8 cellular contexts compared by ENCODE assay signal in genomic region chr12:49110191-49111155, GRCh38. TPM values are rescaled to one million over a fixed set of nuclear protein-coding genes. Genes with fewer than 3 reads are reported as not detected.
DNase-seq lines count a peak whose midpoint lies in the region; ATAC-seq and TF ChIP-seq lines count a peak whose summit lies in the region.

Gene LMBR1L, minus strand, starts transcription at chr12:49110847. Its CDS starts 292 bp downstream, at chr12:49110555.

- peaks cover 4% of the 10 kb centered on the region; the same call in 1 of the 2 replicates for H3K27me3 ChIP-seq in Karpas-422 (ENCODE audit: low read length)
- H3K27me3 ChIP-seq in esophagus muscularis mucosa = no peaks in the 10 kb centered on the region

- under 1% methylated on average over 58 of the region's 65 CpGs for WGBS in esophagus muscularis mucosa

- TF ChIP-seq POLR2A in esophagus muscularis mucosa (IDR thresholded peaks at IDR 0.05; ENCODE audit: low read depth) = peak; percentile 68

- intact Hi-C loops in esophagus muscularis mucosa (cut with DNase I) = loop anchor here (5.0 kb wide), 2 partner anchors 43 to 127 kb away; partner anchors contain the start of gene RHEBL1

- peak within 1 kb of the TSS; percentile 83 for H3K4me3 ChIP-seq in Karpas-422 (ENCODE audit: low read length)
- peak within 1 kb of the TSS; percentile 74 to 89 (median 80) for H3K4me3 ChIP-seq in esophagus muscularis mucosa

- DNase-seq in Daoy (ENCODE audit: low read depth) (peak; percentile 97), Karpas-422 (peak; percentile 100), RKO (ENCODE audit: low spot score) (peak; percentile 98), activated T-helper 1 cell treated with Interleukin-2 at 50 U/mL for 16 hours (ENCODE audit: low read depth) (peak; percentile 90), esophagus muscularis mucosa (ENCODE audit: extremely low spot score) (peak; percentile 100), myocyte (ENCODE audit: low read depth) (peak; percentile 99)
- DNase-seq in stimulated activated CD8-positive, alpha-beta memory T cell treated with anti-CD3 and anti-CD28 coated beads, Interleukin-7, amount 100 ng/mL, for 48 hours (ENCODE audit: extremely low read depth in 1 of 2, low read depth in 1 of 2) = peak; percentile 84 to 97

- H3K4me1 ChIP-seq in Karpas-422 (ENCODE audit: low read length) (peaks cover 21% of the 10 kb centered on the region), esophagus muscularis mucosa (peaks cover 40 to 52% (median 50%) of the 10 kb centered on the region in 4 donors)

- H3K27ac ChIP-seq in Karpas-422 (ENCODE audit: low read length) = no peak within 1 kb of the TSS
- H3K27ac ChIP-seq in esophagus muscularis mucosa (replicated peaks in 1 of 4) = peak within 1 kb of the TSS; percentile 94 to 99 (median 96)

- no peaks in the 10 kb centered on the region for H3K9me2 ChIP-seq in Karpas-422 (replicated peaks; ENCODE audit: insufficient read depth, low read length)

- no peaks in the 10 kb centered on the region for H3K9me3 ChIP-seq in Karpas-422 (ENCODE audit: low read length)
- no peaks in the 10 kb centered on the region for H3K9me3 ChIP-seq in esophagus muscularis mucosa

- TF ChIP-seq CTCF in esophagus muscularis mucosa (IDR thresholded peaks at IDR 0.05) = peak; percentile 23 to 62 (median 59)

- H3K36me3 ChIP-seq in Karpas-422 (ENCODE audit: insufficient read depth, low read length) = no peaks in the 10 kb centered on the region
- H3K36me3 ChIP-seq in esophagus muscularis mucosa = peaks cover 0 to 17% (median 13%) of the 10 kb centered on the region in 4 donors

- no peak for TF ChIP-seq EP300 in esophagus muscularis mucosa (IDR thresholded peaks at IDR 0.05)

- H3K79me2 ChIP-seq in Karpas-422 (ENCODE audit: low read length) = no peaks in the 10 kb centered on the region

- H3K9ac ChIP-seq in Karpas-422 (ENCODE audit: low read length) = peak within 1 kb of the TSS; percentile 87

- H4K20me1 ChIP-seq in Karpas-422 (ENCODE audit: insufficient read depth, low read depth, low read length) = 0 out of 2 replicates have a peak, but pooled peaks cover 3% of the 10 kb centered on the region

- ATAC-seq in GM21825 (IDR thresholded peaks at IDR 0.05; ENCODE audit: unreplicated experiment) = peak; percentile 96

- peak within 1 kb of the TSS; percentile 91 for H2AFZ ChIP-seq in Karpas-422 (ENCODE audit: low read length)

- peak within 1 kb of the TSS; percentile 93 for H3K4me2 ChIP-seq in Karpas-422 (ENCODE audit: low read depth, low read length, poor library complexity, severe bottlenecking)

RNA-seq across cellular contexts. Expression of gene LMBR1L, which starts in this region (rescaled TPM):
- 18.2 and 19.6 TPM in 2 replicates for total RNA-seq in Daoy (2014; rRNA removed; shearing (Covaris generic))
- total RNA-seq in Karpas-422 (2014; rRNA removed; shearing (Covaris generic); ENCODE audit: low replicate concordance) = 17.5 and 46.8 TPM in 2 replicates
- total RNA-seq in esophagus muscularis mucosa (10 to 100 TPM; 24.7 to 54.0 (median 34.3) TPM), myocyte (27.0 and 27.5 TPM in 2 replicates)
- 33.6 TPM for polyA plus RNA-seq in myocyte (2012)
